Comparison of ENCODE assay signal across 10 cellular contexts in genomic region chr10:17836917-17837316, GRCh38. TPM values are rescaled to one million over a fixed set of nuclear protein-coding genes. Genes with fewer than 3 reads are reported as not detected.
DNase-seq lines count a peak whose midpoint lies in the region; ATAC-seq and TF ChIP-seq lines count a peak whose summit lies in the region.
"Had no signal": no experiment of that assay in that cellular context is flagged by ENCODE, and none has a peak within 500 bp of the region (broad histone marks: within the 10 kb centered on the region; RNA-seq: fewer than 3 reads in every experiment).

No MANE protein-coding gene starts in this region.

- WGBS in lung, 2 donors, result 6 to 7% methylated on average over 8 of the region's 8 CpGs

- no peak overlapping the region for H3K4me3 Mint-ChIP-seq in stimulated activated effector memory CD8-positive, alpha-beta T cell treated with anti-CD3 and anti-CD28 coated beads, Interleukin-12 subunit alpha, Interleukin-12 subunit beta, amount 100 ng/mL, for 72 hours

- DNase-seq in AG04449 (ENCODE audit: low read depth, low spot score) (no peak), MG63 (peak; percentile 67), ecto neural progenitor cell (ENCODE audit: low spot score) (peak; percentile 54), lung (ENCODE audit: low spot score) (peak; percentile 36), SHP77 treated with DMSO at 0.1 percent for 48 hours (lab: John Stamatoyannopoulos, UW) (no peak), NCI-H2029 (lab: John Stamatoyannopoulos, UW) (no peak)
- no peak for DNase-seq in stimulated activated effector memory CD8-positive, alpha-beta T cell treated with anti-CD3 and anti-CD28 coated beads, Interleukin-12 subunit alpha, Interleukin-12 subunit beta, amount 100 ng/mL, for 72 hours (ENCODE audit: low spot score in 2 of 2)
- DNase-seq: activated CD8-positive, alpha-beta memory T cell treated with anti-CD3 and anti-CD28 coated beads for 24 hours had no signal

- H3K9me3 ChIP-seq in MG63, result no peaks in the 10 kb centered on the region
- H3K9me3 ChIP-seq in lung (ENCODE audit: control insufficient read depth in 2 of 2, insufficient read depth in 1 of 2, low read length in 1 of 2), result peaks cover 0 to 1% of the 10 kb centered on the region in 2 donors

- no peaks in the 10 kb centered on the region for H3K4me1 Mint-ChIP-seq in stimulated activated effector memory CD8-positive, alpha-beta T cell treated with anti-CD3 and anti-CD28 coated beads, Interleukin-12 subunit alpha, Interleukin-12 subunit beta, amount 100 ng/mL, for 72 hours

- no peaks in the 10 kb centered on the region for H3K36me3 ChIP-seq in MG63
- H3K36me3 ChIP-seq in lung (ENCODE audit: control insufficient read depth in 2 of 2, insufficient read depth in 2 of 2, low read length in 2 of 2), result no peaks in the 10 kb centered on the region

- H3K27ac ChIP-seq in lung (ENCODE audit: low read depth in 1 of 2, low read length in 1 of 2), result no peak overlapping the region
- H3K27ac ChIP-seq: HL-60 had no signal

- H3K4me3 ChIP-seq in AG04449 (ENCODE audit: low read depth, low read length) (peak overlapping the region; percentile 31), MG63 (peak overlapping the region; percentile 19), lung (no peak overlapping the region)

- H3K36me3 Mint-ChIP-seq in stimulated activated effector memory CD8-positive, alpha-beta T cell treated with anti-CD3 and anti-CD28 coated beads, Interleukin-12 subunit alpha, Interleukin-12 subunit beta, amount 100 ng/mL, for 72 hours, result no peaks in the 10 kb centered on the region

- CTCF ChIA-PET in AG04449 (lab: Yijun Ruan, JAX), result interaction anchor here (3.2 kb wide), 1 partner anchor 9 kb away, joined by 12 read pairs; no protein-coding TSS in a partner anchor

- TF ChIP-seq CTCF in AG04449 (IDR thresholded peaks at IDR 0.05; ENCODE audit: insufficient read depth, low read length, missing control alignments) (no peak), lung (IDR thresholded peaks at IDR 0.05; ENCODE audit: control extremely low read depth, extremely low read depth) (no peak)

- H3K27ac Mint-ChIP-seq in stimulated activated effector memory CD8-positive, alpha-beta T cell treated with anti-CD3 and anti-CD28 coated beads, Interleukin-12 subunit alpha, Interleukin-12 subunit beta, amount 100 ng/mL, for 72 hours, result no peak overlapping the region

- peak; percentile 69 for ATAC-seq in lung (ENCODE audit: insufficient read depth, low FRiP score)
- ATAC-seq in stimulated activated effector memory CD8-positive, alpha-beta T cell treated with anti-CD3 and anti-CD28 coated beads, Interleukin-12 subunit alpha, Interleukin-12 subunit beta, amount 100 ng/mL, for 72 hours, result no peak
- no peak for ATAC-seq in HG03460 (IDR thresholded peaks at IDR 0.05; ENCODE audit: unreplicated experiment)

- H3K9me3 Mint-ChIP-seq in stimulated activated effector memory CD8-positive, alpha-beta T cell treated with anti-CD3 and anti-CD28 coated beads, Interleukin-12 subunit alpha, Interleukin-12 subunit beta, amount 100 ng/mL, for 72 hours, result no peaks in the 10 kb centered on the region

- POLR2A ChIA-PET in AG04449 (lab: Yijun Ruan, JAX), result interaction anchor here (0.6 kb wide), 1 partner anchor 15 kb away, joined by 3 read pairs; no protein-coding TSS in a partner anchor

- H3K27me3 ChIP-seq in MG63 (no peaks in the 10 kb centered on the region), lung (ENCODE audit: control insufficient read depth, insufficient read depth) (no peaks in the 10 kb centered on the region)

- no peaks in the 10 kb centered on the region for H3K4me1 ChIP-seq in lung (ENCODE audit: control insufficient read depth in 2 of 2, insufficient read depth in 2 of 2, low read length in 2 of 2)

RNA-seq across cellular contexts. Expression of gene MRC1, which starts 27.8 kb away (rescaled TPM):
- total RNA-seq in MG63 (2014; rRNA removed; shearing (Covaris generic); ENCODE audit: low replicate concordance), result not detected in 2 replicates
- total RNA-seq in lung, result 100 to 1,000 TPM in 1 of 2 donors, 10 to 100 TPM in 1; 14.0 to 161 TPM
- polyA plus RNA-seq in lung, result 10 to 100 TPM; 39.4 to 47.8 TPM

Comparison
In these comparisons a context has a peak if more than half of its experiments do, and no peak if none do; other contexts are left out.
1. DNase-seq: peak in MG63 (single experiment), ecto neural progenitor cell (single experiment) and lung (single experiment); none in AG04449 (single experiment), SHP77 treated with DMSO at 0.1 percent for 48 hours (single experiment), stimulated activated effector memory CD8-positive, alpha-beta T cell treated with anti-CD3 and anti-CD28 coated beads, Interleukin-12 subunit alpha, Interleukin-12 subunit beta, amount 100 ng/mL, for 72 hours (0 of 2) and NCI-H2029 (single experiment).
2. RNA of gene MRC1, which starts 27.8 kb away (total RNA-seq): 14.0 to 161 TPM in lung; not detected in MG63; every median in the first group is over 10 times any median in the second.